In the genomic region with DNA sequence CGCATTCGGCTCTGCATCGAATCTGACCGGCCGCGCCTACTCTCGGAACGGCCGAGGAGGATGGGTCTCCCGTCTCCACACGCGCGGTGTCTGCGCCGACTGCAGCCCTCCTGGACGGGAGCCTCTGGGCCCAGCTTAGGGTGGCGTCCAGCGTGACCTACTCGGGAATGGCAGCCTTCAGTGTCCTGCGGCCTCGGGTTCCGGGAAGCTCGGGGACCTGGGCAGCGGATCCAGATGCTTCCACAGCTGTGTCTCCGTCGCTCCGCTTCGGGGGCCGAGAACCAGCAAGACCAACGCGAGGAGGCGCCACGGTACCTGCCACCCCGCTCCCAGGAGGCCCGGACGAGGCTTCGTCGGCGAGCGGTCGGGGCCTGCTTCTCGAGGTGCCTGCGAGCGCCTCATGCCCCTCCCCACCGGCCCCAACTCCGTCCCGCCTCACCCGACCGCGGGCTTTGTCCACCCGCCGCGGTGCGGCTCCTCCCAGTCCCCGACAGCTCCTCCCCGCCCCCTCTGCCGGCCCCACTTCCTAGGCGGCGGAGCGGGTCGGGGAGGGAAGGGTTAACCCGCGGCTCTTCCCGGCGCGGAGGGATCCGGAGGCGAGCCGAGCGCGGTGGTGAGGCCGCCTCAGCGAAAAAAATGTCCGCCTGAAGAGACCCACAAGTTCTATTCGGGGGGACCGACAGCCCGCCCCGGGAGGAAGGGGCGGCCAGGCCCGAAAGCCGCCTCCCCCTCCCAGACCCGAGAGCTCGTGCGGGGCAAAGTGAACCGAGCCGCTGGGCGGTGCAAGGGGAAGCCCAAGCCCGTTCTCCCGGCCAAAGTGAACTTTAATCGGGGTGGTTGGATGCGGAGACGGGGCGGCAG, we compare ENCODE assay signal across 1 cellular context.
A peak's percentile ranks its signal among the peaks of the same experiment; 100 is the strongest.
TF ChIP-seq lines count a peak whose summit lies in the region.

TCF12 (plus strand) TSS at position 599 of the 861 bp plus-strand sequence. CDS start 1,270 bp downstream, outside the sequence.

TF ChIP-seq in GM12878, 131 proteins besides CTCF, POLR2A, EP300 and RAD21 (continued from another document and continues in another):
- TF ChIP-seq MLLT1 (IDR thresholded peaks at IDR 0.05) (peak; percentile 73), PAX8 (IDR thresholded peaks at IDR 0.05) (no peak), POLR2AphosphoS5 (IDR thresholded peaks at IDR 0.05; ENCODE audit: low read length) (no peak; the same call in 1 of the 2 replicates), TAF1 (IDR thresholded peaks at IDR 0.05; ENCODE audit: borderline replicate concordance, low read depth, low read length) (peak; percentile 85; the same call in 1 of the 2 replicates), TCF12 (IDR thresholded peaks at IDR 0.05; ENCODE audit: low read depth, low read length) (peak; percentile 48; the same call in 1 of the 2 replicates), PAX5 (IDR thresholded peaks at IDR 0.05; ENCODE audit: borderline replicate concordance, low read depth, low read length) (peak; percentile 44; the same call in 1 of the 2 replicates), SREBF2 (IDR thresholded peaks at IDR 0.05; ENCODE audit: low read length) (no peak), BRCA1 (IDR thresholded peaks at IDR 0.05; ENCODE audit: low read depth, low read length) (no peak), RUNX3 (IDR thresholded peaks at IDR 0.05; ENCODE audit: low read length) (peak; percentile 79), FOXM1 (IDR thresholded peaks at IDR 0.05; ENCODE audit: low read depth, low read length) (peak; percentile 54; the same call in 1 of the 2 replicates), FOXK2 (IDR thresholded peaks at IDR 0.05) (no peak), IKZF1 (conservative IDR thresholded peaks at IDR 0.05) (peak; percentile 96), HDAC6 (IDR thresholded peaks at IDR 0.05; ENCODE audit: unreplicated experiment) (no peak), ESRRA (IDR thresholded peaks at IDR 0.05; ENCODE audit: low read length) (no peak), RFX5 (IDR thresholded peaks at IDR 0.05; ENCODE audit: low read depth, low read length) (no peak), POU2F2 (IDR thresholded peaks at IDR 0.05; ENCODE audit: borderline replicate concordance, low read depth, low read length) (no peak), IKZF2 (IDR thresholded peaks at IDR 0.05) (peak; percentile 89 to 93), NFXL1 (IDR thresholded peaks at IDR 0.05; ENCODE audit: borderline replicate concordance) (no peak), CHD1 (IDR thresholded peaks at IDR 0.05; ENCODE audit: low read depth, low read length) (0 out of 2 replicates have a peak, but pooled peaks have one; percentile 85), SMC3 (IDR thresholded peaks at IDR 0.05; ENCODE audit: borderline replicate concordance, low read length) (peak; percentile 15; the same call in 1 of the 2 replicates), SUZ12 (IDR thresholded peaks at IDR 0.05; ENCODE audit: unreplicated experiment) (no peak), EGR1 (IDR thresholded peaks at IDR 0.05; ENCODE audit: borderline replicate concordance in 1 of 2, low read depth in 2 of 2, low read length in 2 of 2) (peak in 1 of 2 experiments; percentile 47; a peak in 1 of 3 replicates), GABPA (IDR thresholded peaks at IDR 0.05; ENCODE audit: low read depth) (no peak), ATF2 (IDR thresholded peaks at IDR 0.05; ENCODE audit: low read length) (no peak)
- TF ChIP-seq, protein P1, sequence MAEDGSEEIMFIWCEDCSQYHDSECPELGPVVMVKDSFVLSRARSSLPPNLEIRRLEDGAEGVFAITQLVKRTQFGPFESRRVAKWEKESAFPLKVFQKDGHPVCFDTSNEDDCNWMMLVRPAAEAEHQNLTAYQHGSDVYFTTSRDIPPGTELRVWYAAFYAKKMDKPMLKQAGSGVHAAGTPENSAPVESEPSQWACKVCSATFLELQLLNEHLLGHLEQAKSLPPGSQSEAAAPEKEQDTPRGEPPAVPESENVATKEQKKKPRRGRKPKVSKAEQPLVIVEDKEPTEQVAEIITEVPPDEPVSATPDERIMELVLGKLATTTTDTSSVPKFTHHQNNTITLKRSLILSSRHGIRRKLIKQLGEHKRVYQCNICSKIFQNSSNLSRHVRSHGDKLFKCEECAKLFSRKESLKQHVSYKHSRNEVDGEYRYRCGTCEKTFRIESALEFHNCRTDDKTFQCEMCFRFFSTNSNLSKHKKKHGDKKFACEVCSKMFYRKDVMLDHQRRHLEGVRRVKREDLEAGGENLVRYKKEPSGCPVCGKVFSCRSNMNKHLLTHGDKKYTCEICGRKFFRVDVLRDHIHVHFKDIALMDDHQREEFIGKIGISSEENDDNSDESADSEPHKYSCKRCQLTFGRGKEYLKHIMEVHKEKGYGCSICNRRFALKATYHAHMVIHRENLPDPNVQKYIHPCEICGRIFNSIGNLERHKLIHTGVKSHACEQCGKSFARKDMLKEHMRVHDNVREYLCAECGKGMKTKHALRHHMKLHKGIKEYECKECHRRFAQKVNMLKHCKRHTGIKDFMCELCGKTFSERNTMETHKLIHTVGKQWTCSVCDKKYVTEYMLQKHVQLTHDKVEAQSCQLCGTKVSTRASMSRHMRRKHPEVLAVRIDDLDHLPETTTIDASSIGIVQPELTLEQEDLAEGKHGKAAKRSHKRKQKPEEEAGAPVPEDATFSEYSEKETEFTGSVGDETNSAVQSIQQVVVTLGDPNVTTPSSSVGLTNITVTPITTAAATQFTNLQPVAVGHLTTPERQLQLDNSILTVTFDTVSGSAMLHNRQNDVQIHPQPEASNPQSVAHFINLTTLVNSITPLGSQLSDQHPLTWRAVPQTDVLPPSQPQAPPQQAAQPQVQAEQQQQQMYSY (CRISPR knock-in tag; IDR thresholded peaks at IDR 0.05): no peak
- TF ChIP-seq, protein P2, sequence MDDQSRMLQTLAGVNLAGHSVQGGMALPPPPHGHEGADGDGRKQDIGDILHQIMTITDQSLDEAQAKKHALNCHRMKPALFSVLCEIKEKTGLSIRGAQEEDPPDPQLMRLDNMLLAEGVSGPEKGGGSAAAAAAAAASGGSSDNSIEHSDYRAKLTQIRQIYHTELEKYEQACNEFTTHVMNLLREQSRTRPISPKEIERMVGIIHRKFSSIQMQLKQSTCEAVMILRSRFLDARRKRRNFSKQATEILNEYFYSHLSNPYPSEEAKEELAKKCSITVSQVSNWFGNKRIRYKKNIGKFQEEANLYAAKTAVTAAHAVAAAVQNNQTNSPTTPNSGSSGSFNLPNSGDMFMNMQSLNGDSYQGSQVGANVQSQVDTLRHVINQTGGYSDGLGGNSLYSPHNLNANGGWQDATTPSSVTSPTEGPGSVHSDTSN (IDR thresholded peaks at IDR 0.05; ENCODE audit: insufficient replicate concordance, low read depth, low read length): peak; percentile 81
- TF ChIP-seq, protein P3, sequence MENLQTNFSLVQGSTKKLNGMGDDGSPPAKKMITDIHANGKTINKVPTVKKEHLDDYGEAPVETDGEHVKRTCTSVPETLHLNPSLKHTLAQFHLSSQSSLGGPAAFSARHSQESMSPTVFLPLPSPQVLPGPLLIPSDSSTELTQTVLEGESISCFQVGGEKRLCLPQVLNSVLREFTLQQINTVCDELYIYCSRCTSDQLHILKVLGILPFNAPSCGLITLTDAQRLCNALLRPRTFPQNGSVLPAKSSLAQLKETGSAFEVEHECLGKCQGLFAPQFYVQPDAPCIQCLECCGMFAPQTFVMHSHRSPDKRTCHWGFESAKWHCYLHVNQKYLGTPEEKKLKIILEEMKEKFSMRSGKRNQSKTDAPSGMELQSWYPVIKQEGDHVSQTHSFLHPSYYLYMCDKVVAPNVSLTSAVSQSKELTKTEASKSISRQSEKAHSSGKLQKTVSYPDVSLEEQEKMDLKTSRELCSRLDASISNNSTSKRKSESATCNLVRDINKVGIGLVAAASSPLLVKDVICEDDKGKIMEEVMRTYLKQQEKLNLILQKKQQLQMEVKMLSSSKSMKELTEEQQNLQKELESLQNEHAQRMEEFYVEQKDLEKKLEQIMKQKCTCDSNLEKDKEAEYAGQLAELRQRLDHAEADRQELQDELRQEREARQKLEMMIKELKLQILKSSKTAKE (IDR thresholded peaks at IDR 0.05; ENCODE audit: low read depth, poor library complexity, severe bottlenecking): no peak
- TF ChIP-seq, protein P4, sequence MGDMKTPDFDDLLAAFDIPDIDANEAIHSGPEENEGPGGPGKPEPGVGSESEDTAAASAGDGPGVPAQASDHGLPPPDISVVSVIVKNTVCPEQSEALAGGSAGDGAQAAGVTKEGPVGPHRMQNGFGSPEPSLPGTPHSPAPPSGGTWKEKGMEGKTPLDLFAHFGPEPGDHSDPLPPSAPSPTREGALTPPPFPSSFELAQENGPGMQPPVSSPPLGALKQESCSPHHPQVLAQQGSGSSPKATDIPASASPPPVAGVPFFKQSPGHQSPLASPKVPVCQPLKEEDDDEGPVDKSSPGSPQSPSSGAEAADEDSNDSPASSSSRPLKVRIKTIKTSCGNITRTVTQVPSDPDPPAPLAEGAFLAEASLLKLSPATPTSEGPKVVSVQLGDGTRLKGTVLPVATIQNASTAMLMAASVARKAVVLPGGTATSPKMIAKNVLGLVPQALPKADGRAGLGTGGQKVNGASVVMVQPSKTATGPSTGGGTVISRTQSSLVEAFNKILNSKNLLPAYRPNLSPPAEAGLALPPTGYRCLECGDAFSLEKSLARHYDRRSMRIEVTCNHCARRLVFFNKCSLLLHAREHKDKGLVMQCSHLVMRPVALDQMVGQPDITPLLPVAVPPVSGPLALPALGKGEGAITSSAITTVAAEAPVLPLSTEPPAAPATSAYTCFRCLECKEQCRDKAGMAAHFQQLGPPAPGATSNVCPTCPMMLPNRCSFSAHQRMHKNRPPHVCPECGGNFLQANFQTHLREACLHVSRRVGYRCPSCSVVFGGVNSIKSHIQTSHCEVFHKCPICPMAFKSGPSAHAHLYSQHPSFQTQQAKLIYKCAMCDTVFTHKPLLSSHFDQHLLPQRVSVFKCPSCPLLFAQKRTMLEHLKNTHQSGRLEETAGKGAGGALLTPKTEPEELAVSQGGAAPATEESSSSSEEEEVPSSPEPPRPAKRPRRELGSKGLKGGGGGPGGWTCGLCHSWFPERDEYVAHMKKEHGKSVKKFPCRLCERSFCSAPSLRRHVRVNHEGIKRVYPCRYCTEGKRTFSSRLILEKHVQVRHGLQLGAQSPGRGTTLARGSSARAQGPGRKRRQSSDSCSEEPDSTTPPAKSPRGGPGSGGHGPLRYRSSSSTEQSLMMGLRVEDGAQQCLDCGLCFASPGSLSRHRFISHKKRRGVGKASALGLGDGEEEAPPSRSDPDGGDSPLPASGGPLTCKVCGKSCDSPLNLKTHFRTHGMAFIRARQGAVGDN (IDR thresholded peaks at IDR 0.05): peak; percentile 70; the same call in 1 of the 2 replicates
- TF ChIP-seq, protein P5, sequence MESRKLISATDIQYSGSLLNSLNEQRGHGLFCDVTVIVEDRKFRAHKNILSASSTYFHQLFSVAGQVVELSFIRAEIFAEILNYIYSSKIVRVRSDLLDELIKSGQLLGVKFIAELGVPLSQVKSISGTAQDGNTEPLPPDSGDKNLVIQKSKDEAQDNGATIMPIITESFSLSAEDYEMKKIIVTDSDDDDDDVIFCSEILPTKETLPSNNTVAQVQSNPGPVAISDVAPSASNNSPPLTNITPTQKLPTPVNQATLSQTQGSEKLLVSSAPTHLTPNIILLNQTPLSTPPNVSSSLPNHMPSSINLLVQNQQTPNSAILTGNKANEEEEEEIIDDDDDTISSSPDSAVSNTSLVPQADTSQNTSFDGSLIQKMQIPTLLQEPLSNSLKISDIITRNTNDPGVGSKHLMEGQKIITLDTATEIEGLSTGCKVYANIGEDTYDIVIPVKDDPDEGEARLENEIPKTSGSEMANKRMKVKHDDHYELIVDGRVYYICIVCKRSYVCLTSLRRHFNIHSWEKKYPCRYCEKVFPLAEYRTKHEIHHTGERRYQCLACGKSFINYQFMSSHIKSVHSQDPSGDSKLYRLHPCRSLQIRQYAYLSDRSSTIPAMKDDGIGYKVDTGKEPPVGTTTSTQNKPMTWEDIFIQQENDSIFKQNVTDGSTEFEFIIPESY (IDR thresholded peaks at IDR 0.05): no peak
